8 cellular contexts compared by ENCODE assay signal in the genomic region with DNA sequence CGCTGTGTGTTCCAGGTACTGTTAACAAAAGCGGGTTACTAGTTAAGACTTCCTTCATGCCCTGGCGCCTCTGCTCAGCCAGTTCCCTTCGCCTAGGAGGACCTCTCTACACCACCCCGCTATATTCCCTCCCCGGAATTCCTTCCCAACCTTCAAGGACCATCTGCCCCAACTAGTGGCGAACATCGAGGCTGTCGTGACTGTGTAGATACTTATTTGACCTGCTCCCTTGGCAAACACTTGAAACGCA. TPM values are rescaled to one million over a fixed set of nuclear protein-coding genes. Genes with fewer than 3 reads are reported as not detected.
DNase-seq lines count a peak whose midpoint lies in the region; ATAC-seq and TF ChIP-seq lines count a peak whose summit lies in the region.

No MANE protein-coding gene starts in this region.

- no peak for TF ChIP-seq POLR2A in heart left ventricle (IDR thresholded peaks at IDR 0.05)

- H3K4me1 Mint-ChIP-seq in CD4-positive, alpha-beta memory T cell: peaks cover 17 to 45% (median 23%) of the 10 kb centered on the region in 4 donors
- peaks cover 10% of the 10 kb centered on the region for H3K4me1 Mint-ChIP-seq in WTC11

- H3K27ac ChIP-seq in CD4-positive, alpha-beta memory T cell (ENCODE audit: low read depth, low read length): peak overlapping the region; percentile 98
- H3K27ac ChIP-seq in heart left ventricle: peak overlapping the region; percentile 96 to 99 (median 98)

- H3K9me3 ChIP-seq in CD4-positive, alpha-beta memory T cell (ENCODE audit: control insufficient read depth in 1 of 2, low read length in 2 of 2): no peaks in the 10 kb centered on the region
- H3K9me3 ChIP-seq in heart left ventricle: peaks cover 0 to 5% (median 0%) of the 10 kb centered on the region in 12 donors

- TF ChIP-seq CTCF in WTC11 (IDR thresholded peaks at IDR 0.05) (no peak), heart left ventricle (IDR thresholded peaks at IDR 0.05) (peak in 1 of 12 donors; percentile 6), retinal pigment epithelial cell (conservative IDR thresholded peaks at IDR 0.05; ENCODE audit: low read depth, low read length) (peak; percentile 25)

- WGBS in heart left ventricle, 4 donors: 0 to 1% (median 0%) methylated on average over 10 of the region's 10 CpGs

- no peaks in the 10 kb centered on the region for H3K9me3 Mint-ChIP-seq in CD4-positive, alpha-beta memory T cell
- no peaks in the 10 kb centered on the region for H3K9me3 Mint-ChIP-seq in WTC11

- H3K4me3 ChIP-seq in CD4-positive, alpha-beta memory T cell (ENCODE audit: low read length in 2 of 2): peak overlapping the region; percentile 71 to 87
- H3K4me3 ChIP-seq in heart left ventricle (peak overlapping the region; percentile 66 to 97 (median 84)), retinal pigment epithelial cell (ENCODE audit: low read length) (peak overlapping the region; percentile 76)

- H3K4me3 Mint-ChIP-seq in CD4-positive, alpha-beta memory T cell: peak overlapping the region; percentile 89 to 93 (median 92)
- H3K4me3 Mint-ChIP-seq in WTC11: peak overlapping the region; percentile 89

- POLR2A ChIA-PET in CD4-positive, alpha-beta memory T cell (lab: Charles Lee; ENCODE audit: partially characterized antibody): interaction anchor here (1.4 to 1.7 kb wide), 3 partner anchors 9 to 17 kb away, joined by 5 to 13 read pairs (median 6); partner anchors contain the start of gene ATP6V1E1
- POLR2A ChIA-PET in WTC11 (lab: Charles Lee): no interaction called here

- DNase-seq in CD4-positive, alpha-beta memory T cell: no peak
- no peak for DNase-seq in WTC11 (ENCODE audit: low spot score)
- DNase-seq in heart left ventricle: no peak
- DNase-seq in retinal pigment epithelial cell (ENCODE audit: low read depth): peak; percentile 26
- no peak for DNase-seq in NCI-H1436 treated with DMSO at 0.1 percent for 48 hours (lab: John Stamatoyannopoulos, UW)
- DNase-seq in NCI-H187 treated with DMSO at 0.1 percent for 48 hours (lab: John Stamatoyannopoulos, UW): no peak

- H3K36me3 Mint-ChIP-seq in CD4-positive, alpha-beta memory T cell: peaks cover 4 to 22% of the 10 kb centered on the region in 2 donors
- H3K36me3 Mint-ChIP-seq in WTC11: peaks cover 12% of the 10 kb centered on the region

- H3K27ac Mint-ChIP-seq in CD4-positive, alpha-beta memory T cell: peak overlapping the region; percentile 94 to 99 (median 98)
- H3K27ac Mint-ChIP-seq in WTC11: peak overlapping the region; percentile 98

- CTCF ChIA-PET in CD4-positive, alpha-beta memory T cell (lab: Charles Lee; ENCODE audit: partially characterized antibody): no interaction called here
- CTCF ChIA-PET in WTC11 (lab: Charles Lee): no interaction called here

- no peaks in the 10 kb centered on the region for H3K36me3 ChIP-seq in CD4-positive, alpha-beta memory T cell (ENCODE audit: insufficient read depth, low read length)
- peaks cover 0 to 7% (median 0%) of the 10 kb centered on the region in 9 donors for H3K36me3 ChIP-seq in heart left ventricle

- ATAC-seq in GM18867 (IDR thresholded peaks at IDR 0.05; ENCODE audit: unreplicated experiment) (peak; percentile 18), HG03280 (IDR thresholded peaks at IDR 0.05; ENCODE audit: unreplicated experiment) (peak; percentile 10), WTC11 (peak; percentile 67), heart left ventricle (peak; percentile 49 to 71 (median 56))

- intact Hi-C loops in CD4-positive, alpha-beta memory T cell (cut with micrococcal nuclease): loop anchor here (1.0 to 5.0 kb wide), 4 partner anchors 10 to 554 kb away; partner anchors contain the start of genes ATP6V1E1, IL17RA and PEX26
- intact Hi-C loops in heart left ventricle (cut with DNase I): loop anchor here in 5 of 10 donors (1.0 to 10.0 kb wide), 6 partner anchors 10 to 75 kb away; partner anchors contain the start of genes SLC25A18 (in 2 of the 5) and ATP6V1E1 (in 1 of the 5)

- no peaks in the 10 kb centered on the region for H3K27me3 ChIP-seq in CD4-positive, alpha-beta memory T cell (ENCODE audit: insufficient read depth, low read length)
- no peaks in the 10 kb centered on the region for H3K27me3 ChIP-seq in heart left ventricle

- no peaks in the 10 kb centered on the region for H3K27me3 Mint-ChIP-seq in CD4-positive, alpha-beta memory T cell
- H3K27me3 Mint-ChIP-seq in WTC11 (ENCODE audit: low read depth): no peaks in the 10 kb centered on the region

- peaks cover 23% of the 10 kb centered on the region for H3K4me1 ChIP-seq in CD4-positive, alpha-beta memory T cell (ENCODE audit: insufficient read depth, low read length)
- peaks cover 0 to 26% (median 15%) of the 10 kb centered on the region in 12 donors for H3K4me1 ChIP-seq in heart left ventricle

TF ChIP-seq in WTC11, 78 proteins besides CTCF, POLR2A, EP300 and RAD21 (continues in another document):
- TF ChIP-seq NFYB (CRISPR knock-in tag; conservative IDR thresholded peaks at IDR 0.05; ENCODE audit: low read depth): no peak
- no peak for TF ChIP-seq SMAD3 (CRISPR knock-in tag; IDR thresholded peaks at IDR 0.05; ENCODE audit: borderline replicate concordance)
- no peak for TF ChIP-seq ZNF396 (CRISPR knock-in tag; IDR thresholded peaks at IDR 0.05; ENCODE audit: borderline replicate concordance)
- TF ChIP-seq CREM (CRISPR knock-in tag; IDR thresholded peaks at IDR 0.05): no peak
- TF ChIP-seq, protein P1, sequence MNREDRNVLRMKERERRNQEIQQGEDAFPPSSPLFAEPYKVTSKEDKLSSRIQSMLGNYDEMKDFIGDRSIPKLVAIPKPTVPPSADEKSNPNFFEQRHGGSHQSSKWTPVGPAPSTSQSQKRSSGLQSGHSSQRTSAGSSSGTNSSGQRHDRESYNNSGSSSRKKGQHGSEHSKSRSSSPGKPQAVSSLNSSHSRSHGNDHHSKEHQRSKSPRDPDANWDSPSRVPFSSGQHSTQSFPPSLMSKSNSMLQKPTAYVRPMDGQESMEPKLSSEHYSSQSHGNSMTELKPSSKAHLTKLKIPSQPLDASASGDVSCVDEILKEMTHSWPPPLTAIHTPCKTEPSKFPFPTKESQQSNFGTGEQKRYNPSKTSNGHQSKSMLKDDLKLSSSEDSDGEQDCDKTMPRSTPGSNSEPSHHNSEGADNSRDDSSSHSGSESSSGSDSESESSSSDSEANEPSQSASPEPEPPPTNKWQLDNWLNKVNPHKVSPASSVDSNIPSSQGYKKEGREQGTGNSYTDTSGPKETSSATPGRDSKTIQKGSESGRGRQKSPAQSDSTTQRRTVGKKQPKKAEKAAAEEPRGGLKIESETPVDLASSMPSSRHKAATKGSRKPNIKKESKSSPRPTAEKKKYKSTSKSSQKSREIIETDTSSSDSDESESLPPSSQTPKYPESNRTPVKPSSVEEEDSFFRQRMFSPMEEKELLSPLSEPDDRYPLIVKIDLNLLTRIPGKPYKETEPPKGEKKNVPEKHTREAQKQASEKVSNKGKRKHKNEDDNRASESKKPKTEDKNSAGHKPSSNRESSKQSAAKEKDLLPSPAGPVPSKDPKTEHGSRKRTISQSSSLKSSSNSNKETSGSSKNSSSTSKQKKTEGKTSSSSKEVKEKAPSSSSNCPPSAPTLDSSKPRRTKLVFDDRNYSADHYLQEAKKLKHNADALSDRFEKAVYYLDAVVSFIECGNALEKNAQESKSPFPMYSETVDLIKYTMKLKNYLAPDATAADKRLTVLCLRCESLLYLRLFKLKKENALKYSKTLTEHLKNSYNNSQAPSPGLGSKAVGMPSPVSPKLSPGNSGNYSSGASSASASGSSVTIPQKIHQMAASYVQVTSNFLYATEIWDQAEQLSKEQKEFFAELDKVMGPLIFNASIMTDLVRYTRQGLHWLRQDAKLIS (CRISPR knock-in tag; IDR thresholded peaks at IDR 0.05; ENCODE audit: borderline replicate concordance): no peak
- TF ChIP-seq PRRX2 (CRISPR knock-in tag; IDR thresholded peaks at IDR 0.05): no peak
- TF ChIP-seq TEAD4 (CRISPR knock-in tag; IDR thresholded peaks at IDR 0.05): no peak
- TF ChIP-seq, protein P2, sequence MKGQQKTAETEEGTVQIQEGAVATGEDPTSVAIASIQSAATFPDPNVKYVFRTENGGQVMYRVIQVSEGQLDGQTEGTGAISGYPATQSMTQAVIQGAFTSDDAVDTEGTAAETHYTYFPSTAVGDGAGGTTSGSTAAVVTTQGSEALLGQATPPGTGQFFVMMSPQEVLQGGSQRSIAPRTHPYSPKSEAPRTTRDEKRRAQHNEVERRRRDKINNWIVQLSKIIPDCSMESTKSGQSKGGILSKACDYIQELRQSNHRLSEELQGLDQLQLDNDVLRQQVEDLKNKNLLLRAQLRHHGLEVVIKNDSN (CRISPR knock-in tag; IDR thresholded peaks at IDR 0.05): no peak
- no peak for TF ChIP-seq MAX (CRISPR knock-in tag; IDR thresholded peaks at IDR 0.05)
- TF ChIP-seq, protein P3, sequence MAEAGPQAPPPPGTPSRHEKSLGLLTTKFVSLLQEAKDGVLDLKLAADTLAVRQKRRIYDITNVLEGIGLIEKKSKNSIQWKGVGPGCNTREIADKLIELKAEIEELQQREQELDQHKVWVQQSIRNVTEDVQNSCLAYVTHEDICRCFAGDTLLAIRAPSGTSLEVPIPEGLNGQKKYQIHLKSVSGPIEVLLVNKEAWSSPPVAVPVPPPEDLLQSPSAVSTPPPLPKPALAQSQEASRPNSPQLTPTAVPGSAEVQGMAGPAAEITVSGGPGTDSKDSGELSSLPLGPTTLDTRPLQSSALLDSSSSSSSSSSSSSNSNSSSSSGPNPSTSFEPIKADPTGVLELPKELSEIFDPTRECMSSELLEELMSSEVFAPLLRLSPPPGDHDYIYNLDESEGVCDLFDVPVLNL (CRISPR knock-in tag; IDR thresholded peaks at IDR 0.05; ENCODE audit: borderline replicate concordance, low read depth): no peak
- no peak for TF ChIP-seq CDX4 (CRISPR knock-in tag; IDR thresholded peaks at IDR 0.05; ENCODE audit: borderline replicate concordance)

RNA-seq across cellular contexts. Expression of gene BCL2L13, which starts 0.5 kb away (rescaled TPM):
- total RNA-seq in CD4-positive, alpha-beta memory T cell: 10 to 100 TPM; 28.3 to 32.6 TPM
- 10 to 100 TPM; 33.1 to 39.2 TPM for polyA plus RNA-seq in CD4-positive, alpha-beta memory T cell
- 34.6 to 38.1 TPM (median 36.4 TPM) in 3 replicates for total RNA-seq in WTC11 (2021)
- 100 to 1,000 TPM in 2 of 9 donors, 10 to 100 TPM in 7; 81.9 to 187 (median 89.7) TPM for total RNA-seq in heart left ventricle
- 10 to 100 TPM; 46.3 to 73.5 TPM for polyA plus RNA-seq in heart left ventricle

RNA-seq across cellular contexts. Expression of gene ATP6V1E1, which starts 9.6 kb away (rescaled TPM):
- total RNA-seq in CD4-positive, alpha-beta memory T cell: 10 to 100 TPM; 88.0 to 88.7 TPM
- 100 to 1,000 TPM; 124 to 130 TPM for polyA plus RNA-seq in CD4-positive, alpha-beta memory T cell
- total RNA-seq in WTC11 (2021) (81.1 to 88.1 TPM (median 82.3 TPM) in 3 replicates), heart left ventricle (100 to 1,000 TPM; 188 to 293 (median 222) TPM)
- polyA plus RNA-seq in heart left ventricle: 100 to 1,000 TPM; 126 to 333 TPM

Comparison
In these comparisons a context has a peak if more than half of its experiments do, and no peak if none do; other contexts are left out.
1. ATAC-seq: peak in every context shown above with its lines; median percentile 67 in WTC11; 56 in heart left ventricle; 18 in GM18867; 10 in HG03280.